Comparison of ENCODE assay signal across 8 cellular contexts in genomic region chr12:8913702-8914032, GRCh38. TPM values are rescaled to one million over a fixed set of nuclear protein-coding genes. Genes with fewer than 3 reads are reported as not detected.
DNase-seq lines count a peak whose midpoint lies in the region; ATAC-seq and TF ChIP-seq lines count a peak whose summit lies in the region.

No MANE protein-coding gene starts in this region.

- no peaks in the 10 kb centered on the region for H3K9me3 ChIP-seq in CD8-positive, alpha-beta T cell (ENCODE audit: low read length)

- H3K27ac Mint-ChIP-seq in CD8-positive, alpha-beta T cell, result peak overlapping the region; percentile 92
- peak overlapping the region; percentile 98 for H3K27ac Mint-ChIP-seq in chondrocyte (ENCODE audit: unreplicated experiment)
- peak overlapping the region in 1 of 2 donors; percentile 83 for H3K27ac Mint-ChIP-seq in natural killer cell treated with Interleukin-12 subunit alpha and Interleukin-12 subunit beta and Interleukin-15 and Interleukin-18, amount 100 ng/mL, for 72 hours

- peak overlapping the region; percentile 31 for H3K4me3 ChIP-seq in CD8-positive, alpha-beta T cell (ENCODE audit: low read depth, low read length)
- peak overlapping the region; percentile 61 for H3K4me3 ChIP-seq in NB4 (ENCODE audit: low read depth, low read length)

- H3K9me3 Mint-ChIP-seq in CD8-positive, alpha-beta T cell, result no peaks in the 10 kb centered on the region
- no peaks in the 10 kb centered on the region for H3K9me3 Mint-ChIP-seq in chondrocyte (ENCODE audit: low read depth)
- no peaks in the 10 kb centered on the region for H3K9me3 Mint-ChIP-seq in natural killer cell treated with Interleukin-12 subunit alpha and Interleukin-12 subunit beta and Interleukin-15 and Interleukin-18, amount 100 ng/mL, for 72 hours

- no peaks in the 10 kb centered on the region for H3K27me3 ChIP-seq in CD8-positive, alpha-beta T cell (ENCODE audit: insufficient read depth, low read length)

- no peak for ATAC-seq in CD8-positive, alpha-beta T cell
- no peak for ATAC-seq in natural killer cell treated with Interleukin-12 subunit alpha and Interleukin-12 subunit beta and Interleukin-15 and Interleukin-18, amount 100 ng/mL, for 72 hours
- ATAC-seq in HG03025 (IDR thresholded peaks at IDR 0.05; ENCODE audit: low FRiP score, unreplicated experiment) (no peak), esophagus mucosa (no peak)

- intact Hi-C loops in CD8-positive, alpha-beta T cell (cut with DNase I, micrococcal nuclease), result loop anchor here (1.0 to 2.0 kb wide), 5 partner anchors 21 to 217 kb away; partner anchors contain the start of genes M6PR (in 2 of the 2) and RIMKLB (in 1 of the 2)
- intact Hi-C loops in head of caudate nucleus (cut with DNase I), result loop anchor here (2.0 kb wide), 1 partner anchor 35 kb away; the partner anchor contains the start of gene M6PR

- POLR2A ChIA-PET in CD8-positive, alpha-beta T cell (lab: Charles Lee), result interaction anchor here (0.6 kb wide), 1 partner anchor 221 kb away, joined by 3 read pairs; no protein-coding TSS in a partner anchor

- peaks cover 13% of the 10 kb centered on the region for H3K4me1 Mint-ChIP-seq in CD8-positive, alpha-beta T cell (ENCODE audit: low read depth)
- peaks cover 16% of the 10 kb centered on the region for H3K4me1 Mint-ChIP-seq in chondrocyte (ENCODE audit: low read depth)
- H3K4me1 Mint-ChIP-seq in natural killer cell treated with Interleukin-12 subunit alpha and Interleukin-12 subunit beta and Interleukin-15 and Interleukin-18, amount 100 ng/mL, for 72 hours (ENCODE audit: low read depth in 2 of 2), result peaks cover 6 to 7% of the 10 kb centered on the region in 2 donors

- CTCF ChIA-PET in CD8-positive, alpha-beta T cell (lab: Charles Lee), result interaction anchor here (0.7 to 4.7 kb wide), 3 partner anchors 10 to 135 kb away, joined by 3 to 25 read pairs (median 22); partner anchors contain the start of gene M6PR

- H3K27me3 Mint-ChIP-seq in CD8-positive, alpha-beta T cell (ENCODE audit: low read depth), result no peaks in the 10 kb centered on the region
- no peaks in the 10 kb centered on the region for H3K27me3 Mint-ChIP-seq in chondrocyte (ENCODE audit: low read depth)
- no peaks in the 10 kb centered on the region for H3K27me3 Mint-ChIP-seq in natural killer cell treated with Interleukin-12 subunit alpha and Interleukin-12 subunit beta and Interleukin-15 and Interleukin-18, amount 100 ng/mL, for 72 hours

- H3K36me3 Mint-ChIP-seq in CD8-positive, alpha-beta T cell, result peaks cover 6% of the 10 kb centered on the region
- H3K36me3 Mint-ChIP-seq in chondrocyte (ENCODE audit: low read depth), result no peaks in the 10 kb centered on the region
- no peaks in the 10 kb centered on the region for H3K36me3 Mint-ChIP-seq in natural killer cell treated with Interleukin-12 subunit alpha and Interleukin-12 subunit beta and Interleukin-15 and Interleukin-18, amount 100 ng/mL, for 72 hours

- H3K36me3 ChIP-seq in CD8-positive, alpha-beta T cell (ENCODE audit: insufficient read depth, low read length), result no peaks in the 10 kb centered on the region

- H3K4me1 ChIP-seq in CD8-positive, alpha-beta T cell (ENCODE audit: insufficient read depth, low read length), result peaks cover 23% of the 10 kb centered on the region

- TF ChIP-seq CTCF in CD8-positive, alpha-beta T cell (IDR thresholded peaks at IDR 0.05), result no peak
- no peak for TF ChIP-seq CTCF in NB4 (IDR thresholded peaks at IDR 0.05; ENCODE audit: low read depth, low read length)
- no peak for TF ChIP-seq CTCF in chondrocyte (IDR thresholded peaks at IDR 0.05)

- H3K4me3 Mint-ChIP-seq in CD8-positive, alpha-beta T cell, result peak overlapping the region; percentile 89
- H3K4me3 Mint-ChIP-seq in chondrocyte (ENCODE audit: unreplicated experiment), result peak overlapping the region; percentile 90
- peak overlapping the region; percentile 82 for H3K4me3 Mint-ChIP-seq in natural killer cell treated with Interleukin-12 subunit alpha and Interleukin-12 subunit beta and Interleukin-15 and Interleukin-18, amount 100 ng/mL, for 72 hours

- no peak for TF ChIP-seq POLR2A in NB4 (IDR thresholded peaks at IDR 0.05; ENCODE audit: extremely low read depth, insufficient read length)

- DNase-seq in CD8-positive, alpha-beta T cell, result no peak
- DNase-seq in NB4 (ENCODE audit: low read depth) (peak; percentile 5), chondrocyte (ENCODE audit: low spot score) (no peak), head of caudate nucleus (no peak), T1000 (lab: John Stamatoyannopoulos, UW) (no peak)
- no peak for DNase-seq in natural killer cell treated with Interleukin-12 subunit alpha and Interleukin-12 subunit beta and Interleukin-15 and Interleukin-18, amount 100 ng/mL, for 72 hours (ENCODE audit: low spot score)

- peak overlapping the region; percentile 59 for H3K27ac ChIP-seq in CD8-positive, alpha-beta T cell (ENCODE audit: low read depth, low read length)

RNA-seq across cellular contexts. Expression of gene PHC1, which starts 0.6 kb away (rescaled TPM):
- 10 to 100 TPM; 36.3 to 41.0 TPM for total RNA-seq in CD8-positive, alpha-beta T cell
- total RNA-seq in chondrocyte (33.0 to 36.7 TPM (median 35.8 TPM) in 3 replicates), esophagus mucosa (14.5 TPM)
- 10 to 100 TPM in 1 of 2 donors, 1 to 10 TPM in 1; 8.4 to 15.9 TPM for total RNA-seq in natural killer cell treated with Interleukin-12 subunit alpha and Interleukin-12 subunit beta and Interleukin-15 and Interleukin-18, amount 100 ng/mL, for 72 hours

RNA-seq across cellular contexts. Expression of gene M6PR, which starts 35.8 kb away (rescaled TPM):
- 10 to 100 TPM; 43.1 to 43.7 TPM for total RNA-seq in CD8-positive, alpha-beta T cell
- total RNA-seq in chondrocyte, result 90.1 to 103 TPM (median 96.1 TPM) in 3 replicates
- total RNA-seq in natural killer cell treated with Interleukin-12 subunit alpha and Interleukin-12 subunit beta and Interleukin-15 and Interleukin-18, amount 100 ng/mL, for 72 hours, result 100 to 1,000 TPM; 213 to 346 TPM
- total RNA-seq in esophagus mucosa, result 82.1 TPM
